Comparison of ENCODE assay signal across 11 cellular contexts in the genomic region with DNA sequence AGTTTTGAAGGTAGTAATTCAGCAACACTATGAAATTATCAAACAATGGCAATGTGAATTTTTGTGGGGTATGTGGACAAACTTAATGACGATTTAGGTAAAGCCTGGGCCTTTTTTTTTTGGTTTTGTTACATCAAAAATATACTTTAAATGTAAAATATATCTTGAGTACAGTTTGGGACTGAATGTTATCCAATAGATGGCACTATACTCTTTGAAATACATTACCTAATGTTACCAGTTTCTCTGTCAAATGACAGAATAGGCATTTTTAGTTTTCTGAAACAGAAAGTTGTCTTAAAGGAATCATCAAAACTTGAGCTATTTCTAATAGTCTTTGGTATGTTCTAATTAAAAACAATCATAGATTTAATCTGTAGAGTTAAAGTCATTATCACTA.
DNase-seq lines count a peak whose midpoint lies in the region; ATAC-seq and TF ChIP-seq lines count a peak whose summit lies in the region.
"Had no signal": no experiment of that assay in that cellular context is flagged by ENCODE, and none has a peak within 500 bp of the region (broad histone marks: within the 10 kb centered on the region; RNA-seq: fewer than 3 reads in every experiment).

No MANE protein-coding gene starts in this region.

- DNase-seq in H7 = peak; percentile 1
- no peak for DNase-seq in Panc1 (ENCODE audit: low read depth, low spot score)
- peak; percentile 3 for DNase-seq in fibroblast of the conjunctiva (ENCODE audit: low read depth)
- no peak for DNase-seq in NK-92 (lab: John Stamatoyannopoulos, UW; ENCODE audit: unreplicated experiment)
- DNase-seq: activated CD8-positive, alpha-beta T cell treated with anti-CD3 and anti-CD28 coated beads for 36 hours; stimulated activated naive CD8-positive, alpha-beta T cell treated with anti-CD3 and anti-CD28 coated beads, Interleukin-15, amount 100 ng/mL, for 72 hours had no signal

- H3K27ac ChIP-seq in C4-2B (no peak overlapping the region), Panc1 (ENCODE audit: low read length) (no peak overlapping the region)
- H3K27ac ChIP-seq: ascending aorta had no signal

- CTCF ChIA-PET in Panc1 (lab: Charles Lee) = no interaction called here

- H3K36me3 ChIP-seq in H7 (replicated peaks; ENCODE audit: control insufficient read depth, insufficient read depth, low read length) = no peaks in the 10 kb centered on the region
- no peaks in the 10 kb centered on the region for H3K36me3 ChIP-seq in Panc1 (ENCODE audit: control insufficient read depth, insufficient read depth, low read length)
- H3K36me3 ChIP-seq: ascending aorta had no signal

- H3K27me3 ChIP-seq in H7 (ENCODE audit: control insufficient read depth, insufficient read depth, low read length) = no peaks in the 10 kb centered on the region
- H3K27me3 ChIP-seq in Panc1 (ENCODE audit: control insufficient read depth, insufficient read depth, low read length) = no peaks in the 10 kb centered on the region
- H3K27me3 ChIP-seq: ascending aorta had no signal

- ATAC-seq in Panc1 = no peak
- no peak for ATAC-seq in GM21723 (IDR thresholded peaks at IDR 0.05; ENCODE audit: unreplicated experiment)
- no peak for ATAC-seq in GM18502 (IDR thresholded peaks at IDR 0.05; ENCODE audit: poor library complexity, unreplicated experiment)
- ATAC-seq in HG03135 (IDR thresholded peaks at IDR 0.05; ENCODE audit: unreplicated experiment) = no peak
- ATAC-seq: activated CD8-positive, alpha-beta T cell treated with anti-CD3 and anti-CD28 coated beads for 36 hours; stimulated activated naive CD8-positive, alpha-beta T cell treated with anti-CD3 and anti-CD28 coated beads, Interleukin-15, amount 100 ng/mL, for 72 hours had no signal

- no peaks in the 10 kb centered on the region for H3K9me3 ChIP-seq in Panc1 (ENCODE audit: control insufficient read depth, insufficient read depth, low read depth, low read length)
- H3K9me3 ChIP-seq: ascending aorta had no signal

- intact Hi-C loops in Panc1 (cut with micrococcal nuclease; ENCODE audit: unreplicated experiment) = no loop called here

- in situ Hi-C loops in Panc1 (cut with HindIII; ENCODE audit: low pct_unique_long_range_greater_than_20kb, low sequenced_read_pairs) = no loop called here

- H3K4me3 ChIP-seq in H7 (ENCODE audit: insufficient read depth, low read depth, low read length) (no peak overlapping the region), Panc1 (ENCODE audit: low read depth in 2 of 2, low read length in 2 of 2) (no peak overlapping the region)
- H3K4me3 ChIP-seq: ascending aorta had no signal

- POLR2A ChIA-PET in Panc1 (lab: Charles Lee) = no interaction called here

- peak; percentile 35 for TF ChIP-seq CTCF in C4-2B (conservative IDR thresholded peaks at IDR 0.05)
- TF ChIP-seq CTCF in Panc1 (IDR thresholded peaks at IDR 0.05) = peak; percentile 18; the same call in 1 of the 2 replicates

- H3K4me1 ChIP-seq in Panc1 (ENCODE audit: control insufficient read depth, insufficient read depth, low read length) = no peaks in the 10 kb centered on the region
- H3K4me1 ChIP-seq: ascending aorta had no signal

- no TSS peak for BruUV-seq in Panc1 (replicated peaks; lab: Mats Ljungman, UMichigan)

Comparison
In these comparisons a context has a peak if more than half of its experiments do, and no peak if none do; other contexts are left out.
1. DNase-seq: peak in H7 (single experiment) and fibroblast of the conjunctiva (single experiment); none in Panc1 (single experiment) and NK-92 (single experiment).